1 cellular context compared by ENCODE assay signal in the genomic region with DNA sequence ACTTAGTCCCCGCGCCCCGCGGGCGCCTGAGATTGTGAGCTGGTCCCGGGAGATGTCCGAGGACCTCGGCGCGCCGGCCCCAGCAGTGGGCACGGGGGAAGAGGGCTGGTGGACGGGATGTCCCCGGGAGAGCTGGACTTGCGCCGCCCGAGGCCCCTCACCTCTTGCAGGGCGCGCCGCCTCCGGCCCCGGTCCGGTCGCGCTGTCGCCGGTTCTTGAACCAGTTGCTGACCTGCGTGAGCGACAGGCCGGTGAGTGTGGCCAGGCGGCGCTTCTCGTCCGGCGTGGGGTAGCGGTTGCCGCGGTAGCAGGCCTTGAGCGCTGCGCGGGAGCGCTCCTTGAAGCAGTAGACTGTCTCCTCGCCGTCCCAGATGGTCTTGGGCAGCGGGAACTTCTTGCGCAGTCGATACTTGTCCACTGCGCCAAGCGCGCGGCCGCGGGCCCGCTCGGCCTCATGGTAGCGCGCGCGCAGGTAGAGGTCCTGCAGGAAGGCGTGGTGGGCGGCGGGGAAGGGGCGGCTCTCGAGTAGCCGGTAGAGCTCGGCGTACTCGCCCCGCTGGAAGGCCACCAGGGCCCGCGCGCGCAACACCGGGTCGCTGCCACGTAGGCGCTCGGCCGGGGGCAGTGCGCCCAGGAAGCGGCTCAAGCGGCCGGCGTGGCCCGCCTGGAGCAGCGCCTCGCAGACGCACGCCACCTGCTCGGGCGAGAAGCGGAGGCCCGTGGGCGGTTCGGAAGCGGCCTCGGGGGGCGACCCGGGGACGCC.
TF ChIP-seq lines count a peak whose summit lies in the region.

No MANE protein-coding gene starts in this region.

TF ChIP-seq in endothelial cell of umbilical vein, 7 proteins besides CTCF, POLR2A, EP300 and RAD21:
- TF ChIP-seq JUN (IDR thresholded peaks at IDR 0.05; ENCODE audit: borderline replicate concordance, insufficient read depth, insufficient read length, low read depth): no peak
- no peak for TF ChIP-seq EZH2 (IDR thresholded peaks at IDR 0.05; ENCODE audit: borderline replicate concordance, low read depth, low read length, severe bottlenecking)
- TF ChIP-seq POLR2AphosphoS5 (IDR thresholded peaks at IDR 0.05; ENCODE audit: insufficient read depth, low read depth, low read length): peak; percentile 47
